ENCODE assay signal across 9 cellular contexts in genomic region chrX:100615015-100615414, GRCh38. TPM values are rescaled to one million over a fixed set of nuclear protein-coding genes. Genes with fewer than 3 reads are reported as not detected.
DNase-seq lines count a peak whose midpoint lies in the region; ATAC-seq and TF ChIP-seq lines count a peak whose summit lies in the region.
"Had no signal": no experiment of that assay in that cellular context is flagged by ENCODE, and none has a peak within 500 bp of the region (broad histone marks: within the 10 kb centered on the region; RNA-seq: fewer than 3 reads in every experiment).

No MANE protein-coding gene starts in this region.

- H3K4me3 ChIP-seq in upper lobe of left lung (no peak overlapping the region), gastrocnemius medialis (no peak overlapping the region)
- H3K4me3 ChIP-seq: thoracic aorta had no signal

- H3K36me3 ChIP-seq in upper lobe of left lung (no peaks in the 10 kb centered on the region), gastrocnemius medialis (no peaks in the 10 kb centered on the region)
- H3K36me3 ChIP-seq: thoracic aorta had no signal

- WGBS in upper lobe of left lung, 2 donors: 15 to 24% methylated on average over 3 of the region's 3 CpGs

- intact Hi-C loops in gastrocnemius medialis (cut with DNase I; ENCODE audit: low total_unique reads): no loop called here

- no peak for TF ChIP-seq EP300 in upper lobe of left lung (IDR thresholded peaks at IDR 0.05)

- TF ChIP-seq POLR2A in upper lobe of left lung (IDR thresholded peaks at IDR 0.05): no peak
- TF ChIP-seq POLR2A in gastrocnemius medialis (IDR thresholded peaks at IDR 0.05): no peak

- ATAC-seq in GM19468 (IDR thresholded peaks at IDR 0.05; ENCODE audit: extremely low read depth, unreplicated experiment) (peak; percentile 97), HG03439 (IDR thresholded peaks at IDR 0.05; ENCODE audit: unreplicated experiment) (peak; percentile 58), upper lobe of left lung (ENCODE audit: low FRiP score in 2 of 2) (peak in 1 of 2 donors; percentile 48), gastrocnemius medialis (no peak)

- no peaks in the 10 kb centered on the region for H3K9me3 ChIP-seq in upper lobe of left lung
- no peaks in the 10 kb centered on the region for H3K9me3 ChIP-seq in gastrocnemius medialis
- H3K9me3 ChIP-seq: thoracic aorta had no signal

- H3K27me3 ChIP-seq in upper lobe of left lung (no peaks in the 10 kb centered on the region), gastrocnemius medialis (no peaks in the 10 kb centered on the region)

- in situ Hi-C loops in SK-MEL-5 (cut with HindIII; ENCODE audit: low pct_unique_long_range_greater_than_20kb, low sequenced_read_pairs): no loop called here
- in situ Hi-C loops in gastrocnemius medialis (cut with MboI; ENCODE audit: low sequenced_read_pairs in 4 of 4): no loop called here

- H3K4me1 ChIP-seq in upper lobe of left lung: peaks cover 0 to 3% (median 0%) of the 10 kb centered on the region in 4 donors
- no peaks in the 10 kb centered on the region for H3K4me1 ChIP-seq in gastrocnemius medialis

- peak; percentile 31 for DNase-seq in NCI-H2107 treated with DMSO at 0.1 percent for 48 hours (lab: John Stamatoyannopoulos, UW; ENCODE audit: unreplicated experiment)
- DNase-seq in NCI-H2107 (lab: John Stamatoyannopoulos, UW): no peak
- DNase-seq in SK-MEL-5 (ENCODE audit: low read depth, low spot score): peak; percentile 71
- DNase-seq in germinal center (ENCODE audit: low spot score): peak; percentile 1
- no peak for DNase-seq in upper lobe of left lung
- no peak for DNase-seq in gastrocnemius medialis

- TF ChIP-seq CTCF in upper lobe of left lung (IDR thresholded peaks at IDR 0.05) (peak in 4 of 6 experiments; percentile 12 to 19 (median 16)), gastrocnemius medialis (IDR thresholded peaks at IDR 0.05 in 4 of 5, conservative IDR thresholded peaks at IDR 0.05 in 1 of 5) (peak in 2 of 5 experiments; percentile 7 to 9)

- H3K27ac ChIP-seq in upper lobe of left lung (no peak overlapping the region), gastrocnemius medialis (no peak overlapping the region)
- H3K27ac ChIP-seq: thoracic aorta had no signal

RNA-seq across cellular contexts. Expression of gene TSPAN6, which starts 21.6 kb away (rescaled TPM):
- total RNA-seq in SK-MEL-5 (2014; rRNA removed; shearing (Covaris generic)): 54.1 and 56.0 TPM in 2 replicates
- 33.4 and 37.6 TPM in 2 replicates for polyA plus RNA-seq in SK-MEL-5 (2015; cell fraction: cytosol; rRNA removed)
- polyA plus RNA-seq in SK-MEL-5 (2015; cell fraction: nucleus; rRNA removed): 10.9 and 13.3 TPM in 2 replicates
- 10 to 100 TPM in 5 of 6 donors, 1 to 10 TPM in 1; 9.8 to 22.6 (median 17.1) TPM for total RNA-seq in upper lobe of left lung
- total RNA-seq in gastrocnemius medialis: 1 to 10 TPM; 2.5 to 5.9 (median 3.1) TPM

RNA-seq across cellular contexts. Expression of gene SRPX2, which starts 29.0 kb away (rescaled TPM):
- total RNA-seq in SK-MEL-5 (2014; rRNA removed; shearing (Covaris generic)): 0.72 and 1.6 TPM in 2 replicates
- polyA plus RNA-seq in SK-MEL-5 (2015; cell fraction: cytosol; rRNA removed): 1.1 and 2.3 TPM in 2 replicates
- 2.3 and 2.7 TPM in 2 replicates for polyA plus RNA-seq in SK-MEL-5 (2015; cell fraction: nucleus; rRNA removed)
- total RNA-seq in upper lobe of left lung (10 to 100 TPM; 14.6 to 39.8 (median 23.4) TPM), gastrocnemius medialis (10 to 100 TPM in 3 of 4 donors, 1 to 10 TPM in 1; 2.4 to 16.6 (median 15.2) TPM)

RNA-seq across cellular contexts. Expression of gene TNMD, which starts 30.3 kb away (rescaled TPM):
- not detected in 2 replicates for total RNA-seq in SK-MEL-5 (2014; rRNA removed; shearing (Covaris generic))
- not detected in 2 replicates for polyA plus RNA-seq in SK-MEL-5 (2015; cell fraction: cytosol; rRNA removed)
- not detected in 2 replicates for polyA plus RNA-seq in SK-MEL-5 (2015; cell fraction: nucleus; rRNA removed)
- total RNA-seq in upper lobe of left lung (not detected), gastrocnemius medialis (1 to 10 TPM in 1 of 4 donors, under 1 TPM in 1, not detected in 2; 0.49 to 1.4 TPM)
- total RNA-seq: thoracic aorta had no signal

Comparison
In these comparisons a context has a peak if more than half of its experiments do, and no peak if none do; other contexts are left out.
1. DNase-seq: peak in NCI-H2107 treated with DMSO at 0.1 percent for 48 hours (single experiment), SK-MEL-5 (single experiment) and germinal center (single experiment); none in NCI-H2107 (single experiment), upper lobe of left lung (0 of 2) and gastrocnemius medialis (0 of 2).
2. ATAC-seq: peak in GM19468 (single experiment) and HG03439 (single experiment); none in gastrocnemius medialis (0 of 2).